Comparison of ENCODE assay signal across 19 cellular contexts in genomic region chr12:132106921-132107320, GRCh38. TPM values are rescaled to one million over a fixed set of nuclear protein-coding genes. Genes with fewer than 3 reads are reported as not detected.
DNase-seq lines count a peak whose midpoint lies in the region; TF ChIP-seq lines count a peak whose summit lies in the region.
"Had no signal": no experiment of that assay in that cellular context is flagged by ENCODE, and none has a peak within 500 bp of the region (broad histone marks: within the 10 kb centered on the region; RNA-seq: fewer than 3 reads in every experiment).

No MANE protein-coding gene starts in this region.

- TF ChIP-seq CTCF in endodermal cell (conservative IDR thresholded peaks at IDR 0.05) (no peak), osteocyte (IDR thresholded peaks at IDR 0.05) (no peak), suprapubic skin (IDR thresholded peaks at IDR 0.05) (no peak)

- no peak overlapping the region for H3K27ac ChIP-seq in endodermal cell (ENCODE audit: low read depth, low read length)
- no peak overlapping the region for H3K27ac ChIP-seq in suprapubic skin
- H3K27ac ChIP-seq: 22Rv1; BLaER1 treated with 17β-estradiol and CSF1 and Interleukin-3, amounts not matched to agents 10 nM and 100 nM had no signal

- H3K4me3 ChIP-seq in endodermal cell (ENCODE audit: low read length) (no peak overlapping the region), suprapubic skin (no peak overlapping the region)
- H3K4me3 ChIP-seq: BLaER1 treated with 17β-estradiol and CSF1 and Interleukin-3, amounts not matched to agents 10 nM and 100 nM; GM12878; GM23338 had no signal

- peaks cover 8% of the 10 kb centered on the region for H3K4me1 Mint-ChIP-seq in endodermal cell
- peaks cover 19% of the 10 kb centered on the region for H3K4me1 Mint-ChIP-seq in osteocyte (ENCODE audit: unreplicated experiment)

- TF ChIP-seq POLR2A in suprapubic skin (IDR thresholded peaks at IDR 0.05) = no peak

- H3K4me1 ChIP-seq in endodermal cell (ENCODE audit: control insufficient read depth, insufficient read depth, low read length) (no peaks in the 10 kb centered on the region), suprapubic skin (no peaks in the 10 kb centered on the region)

- peaks cover 38% of the 10 kb centered on the region for H3K36me3 ChIP-seq in endodermal cell (ENCODE audit: control insufficient read depth, insufficient read depth, low read length)
- peaks cover 44% of the 10 kb centered on the region for H3K36me3 ChIP-seq in suprapubic skin

- TF ChIP-seq EP300 in suprapubic skin (IDR thresholded peaks at IDR 0.05) = no peak

- 91 to 93% methylated on average over 7 of the region's 7 CpGs for WGBS in endodermal cell (ENCODE audit: insufficient coverage in 1 of 2, insufficient read length in 1 of 2), 2 experiments
- 96% methylated on average over 7 of the region's 7 CpGs for WGBS in suprapubic skin

- H3K36me3 Mint-ChIP-seq in endodermal cell (ENCODE audit: low read depth) = peaks cover 40% of the 10 kb centered on the region
- peaks cover 23% of the 10 kb centered on the region for H3K36me3 Mint-ChIP-seq in osteocyte (ENCODE audit: unreplicated experiment)

- no peaks in the 10 kb centered on the region for H3K27me3 Mint-ChIP-seq in endodermal cell (ENCODE audit: insufficient read depth)
- H3K27me3 Mint-ChIP-seq in osteocyte (ENCODE audit: unreplicated experiment) = no peaks in the 10 kb centered on the region
- H3K27me3 Mint-ChIP-seq: CD8-positive, alpha-beta memory T cell had no signal

- no peaks in the 10 kb centered on the region for H3K9me3 ChIP-seq in endodermal cell (ENCODE audit: control insufficient read depth, low read length)
- no peaks in the 10 kb centered on the region for H3K9me3 ChIP-seq in suprapubic skin
- H3K9me3 ChIP-seq: BLaER1 treated with 17β-estradiol and CSF1 and Interleukin-3, amounts not matched to agents 10 nM and 100 nM had no signal

- no peak overlapping the region for H3K9ac ChIP-seq in endodermal cell (ENCODE audit: extremely low read depth, low read length, poor library complexity, severe bottlenecking)
- H3K9ac ChIP-seq: BLaER1 treated with 17β-estradiol and CSF1 and Interleukin-3, amounts not matched to agents 10 nM and 100 nM had no signal

- no peaks in the 10 kb centered on the region for H3K27me3 ChIP-seq in endodermal cell (ENCODE audit: control insufficient read depth, insufficient read depth, low read length, poor library complexity, severe bottlenecking)
- H3K27me3 ChIP-seq in suprapubic skin = no peaks in the 10 kb centered on the region
- H3K27me3 ChIP-seq: BLaER1 treated with 17β-estradiol and CSF1 and Interleukin-3, amounts not matched to agents 10 nM and 100 nM had no signal

- H3K27ac Mint-ChIP-seq in endodermal cell (no peak overlapping the region), osteocyte (ENCODE audit: unreplicated experiment) (peak overlapping the region; percentile 44)
- H3K27ac Mint-ChIP-seq: CD8-positive, alpha-beta memory T cell; GM23338 had no signal

- H3K9me3 Mint-ChIP-seq in endodermal cell = no peaks in the 10 kb centered on the region
- H3K9me3 Mint-ChIP-seq in osteocyte (ENCODE audit: unreplicated experiment) = no peaks in the 10 kb centered on the region
- H3K9me3 Mint-ChIP-seq: CD8-positive, alpha-beta memory T cell; GM23338 had no signal

- DNase-seq in NCI-H2171 treated with DMSO at 0.1 percent for 48 hours (lab: John Stamatoyannopoulos, UW) (peak; percentile 8), NCI-H2171 (lab: John Stamatoyannopoulos, UW) (no peak), LHCN-M2 (ENCODE audit: low read depth) (peak; percentile 82), endodermal cell (peak; percentile 7), osteocyte (ENCODE audit: extremely low spot score, unreplicated experiment) (no peak), NCI-H2029 (lab: John Stamatoyannopoulos, UW) (no peak), suprapubic skin (ENCODE audit: low spot score in 2 of 2) (no peak)
- DNase-seq in activated naive CD4-positive, alpha-beta T cell (lab: John Stamatoyannopoulos, UW) = no peak
- DNase-seq: CD8-positive, alpha-beta memory T cell; DMS79; GDM1; NCI-H1436; NCI-H2081; NCI-H524; SHP77 had no signal

- H3K4me3 Mint-ChIP-seq in endodermal cell = no peak overlapping the region
- H3K4me3 Mint-ChIP-seq in osteocyte (ENCODE audit: unreplicated experiment) = no peak overlapping the region
- H3K4me3 Mint-ChIP-seq: CD8-positive, alpha-beta memory T cell; GM23338 had no signal

RNA-seq across cellular contexts. Expression of gene DDX51, which starts 37.2 kb away (rescaled TPM):
- total RNA-seq in LHCN-M2 (2014; rRNA removed) (5.6 and 7.5 TPM in 2 replicates), endodermal cell (10 to 100 TPM; 31.5 to 33.8 TPM), osteocyte (17.7 and 19.3 TPM in 2 replicates), suprapubic skin (10 to 100 TPM; 21.1 to 39.6 (median 23.7) TPM)
- 8.4 TPM for polyA plus RNA-seq in LHCN-M2 (2012)
- 16.9 TPM for polyA plus RNA-seq in endodermal cell (2013, experiment 1 of 2)
- polyA plus RNA-seq in endodermal cell (2013, experiment 2 of 2) = 13.9 TPM

RNA-seq across cellular contexts. Expression of gene NOC4L, which starts 37.3 kb away (rescaled TPM):
- 22.8 and 25.5 TPM in 2 replicates for total RNA-seq in LHCN-M2 (2014; rRNA removed)
- 21.9 TPM for polyA plus RNA-seq in LHCN-M2 (2012)
- 10 to 100 TPM; 22.7 to 32.7 TPM for total RNA-seq in endodermal cell
- 25.4 TPM for polyA plus RNA-seq in endodermal cell (2013, experiment 1 of 2)
- polyA plus RNA-seq in endodermal cell (2013, experiment 2 of 2) = 23.8 TPM
- 21.4 and 22.0 TPM in 2 replicates for total RNA-seq in osteocyte
- 10 to 100 TPM; 13.9 to 20.4 (median 16.0) TPM for total RNA-seq in suprapubic skin

Comparison
In these comparisons a context has a peak if more than half of its experiments do, and no peak if none do; other contexts are left out.
1. DNase-seq: peak in NCI-H2171 treated with DMSO at 0.1 percent for 48 hours (single experiment), LHCN-M2 (single experiment) and endodermal cell (single experiment); none in NCI-H2171 (single experiment), osteocyte (single experiment), activated naive CD4-positive, alpha-beta T cell (0 of 4), NCI-H2029 (single experiment) and suprapubic skin (0 of 2).